ENCODE assay signal across 9 cellular contexts in genomic region chr3:141341536-141341935, GRCh38.
"Had no signal": no experiment of that assay in that cellular context is flagged by ENCODE, and none has a peak within 500 bp of the region (broad histone marks: within the 10 kb centered on the region; RNA-seq: fewer than 3 reads in every experiment).

No MANE protein-coding gene starts in this region.

- H3K4me3 Mint-ChIP-seq: GM23338, HFFc6, IgD-negative memory B cell had no signal

- H3K4me3 ChIP-seq: GM23338, HAP-1 had no signal

- H3K9me3 Mint-ChIP-seq: GM23338 had no signal

- H3K27ac ChIP-seq: HL-60 had no signal

- H3K36me3 ChIP-seq: HAP-1 had no signal

- H3K36me3 Mint-ChIP-seq: IgD-negative memory B cell had no signal

- H3K27ac Mint-ChIP-seq: GM23338, HFFc6, IgD-negative memory B cell had no signal

- FAIRE-seq: H1 had no signal

- H3K4me2 ChIP-seq: GM23338 had no signal

- ATAC-seq: GM23338, HCT116 had no signal

- H3K4me1 ChIP-seq: HAP-1 had no signal

- H2AFZ ChIP-seq: GM23338 had no signal

- DNase-seq: H7, HFFc6, KG1 had no signal
